ENCODE assay signal across 17 cellular contexts in genomic region chr15:101332061-101332467, GRCh38.
"Had no signal": no experiment of that assay in that cellular context is flagged by ENCODE, and none has a peak within 500 bp of the region (broad histone marks: within the 10 kb centered on the region; RNA-seq: fewer than 3 reads in every experiment).

No MANE protein-coding gene starts in this region.

- H3K9me3 ChIP-seq: esophagus squamous epithelium, tibial artery had no signal

- ATAC-seq: activated naive CD4-positive, alpha-beta T cell treated with anti-CD3 and anti-CD28 coated beads, Interleukin-2, amount 50 U/mL, for 72 hours; lower lobe of right lung; stimulated activated naive B cell treated with anti-CD40 and anti-IgM and Interleukin-4, amounts not matched to agents 10 μg/mL and 1 μg/mL and 100 μg/mL, for 72 hours had no signal

- H3K4me1 ChIP-seq: esophagus squamous epithelium, lower lobe of right lung, parathyroid adenoma, tibial artery had no signal

- H3K27ac Mint-ChIP-seq: activated B cell treated with CpG ODN at 0.5 μM for 24 hours; activated naive CD4-positive, alpha-beta T cell treated with anti-CD3 and anti-CD28 coated beads, Interleukin-2, amount 50 U/mL, for 72 hours; activated T-cell treated with anti-CD3 and anti-CD28 coated beads, Interleukin-2, amount 50 U/mL, for 24 hours had no signal

- H3K27me3 Mint-ChIP-seq: activated T-cell treated with anti-CD3 and anti-CD28 coated beads, Interleukin-2, amount 50 U/mL, for 24 hours had no signal

- H3K36me3 ChIP-seq: brain microvascular endothelial cell, esophagus squamous epithelium, lower lobe of right lung, tibial artery had no signal

- H3K4me3 ChIP-seq: esophagus squamous epithelium, lower lobe of right lung, tibial artery had no signal

- DNase-seq: activated B cell treated with CpG ODN at 0.5 μM for 24 hours; activated CD4-positive, alpha-beta T cell treated with anti-CD3 and anti-CD28 coated beads for 48 hours; activated effector memory CD4-positive, alpha-beta T cell treated with Interleukin-2 at 50 U/mL for 16 hours; activated T-cell treated with anti-CD3 and anti-CD28 coated beads, Interleukin-2, amount 50 U/mL, for 24 hours; anterior cingulate cortex; brain microvascular endothelial cell; cortex of kidney; effector CD4-positive, alpha-beta T cell; esophagus squamous epithelium; hippocampal formation; kidney glomerular epithelial cell; lower lobe of right lung; stimulated activated naive B cell treated with anti-CD40 and anti-IgM and Interleukin-4, amounts not matched to agents 10 μg/mL and 1 μg/mL and 100 μg/mL, for 72 hours; SW 1271; tibial artery had no signal

- H3K4me3 Mint-ChIP-seq: activated B cell treated with CpG ODN at 0.5 μM for 24 hours; activated T-cell treated with anti-CD3 and anti-CD28 coated beads, Interleukin-2, amount 50 U/mL, for 24 hours; stimulated activated naive B cell treated with anti-CD40 and anti-IgM and Interleukin-4, amounts not matched to agents 10 μg/mL and 1 μg/mL and 100 μg/mL, for 72 hours had no signal

- H3K27ac ChIP-seq: brain microvascular endothelial cell, esophagus squamous epithelium, lower lobe of right lung, parathyroid adenoma, tibial artery had no signal
